Comparison of ENCODE assay signal across 8 cellular contexts in genomic region chrX:71533514-71533849, GRCh38. TPM values are rescaled to one million over a fixed set of nuclear protein-coding genes. Genes with fewer than 3 reads are reported as not detected.
A peak's percentile ranks its signal among the peaks of the same experiment; 100 is the strongest.
DNase-seq lines count a peak whose midpoint lies in the region; ATAC-seq, FAIRE-seq and TF ChIP-seq lines count a peak whose summit lies in the region.

No MANE protein-coding gene starts in this region.

- no peak for ATAC-seq in activated CD4-positive, CD25-positive, alpha-beta regulatory T cell treated with anti-CD3 and anti-CD28 coated beads, Interleukin-2, amount 50 U/mL, for 24 hours
- ATAC-seq in HepG2 = no peak
- no peak for ATAC-seq in HG03175 (IDR thresholded peaks at IDR 0.05; ENCODE audit: unreplicated experiment)

- TF ChIP-seq CTCF in astrocyte of the cerebellum (IDR thresholded peaks at IDR 0.05; ENCODE audit: low read depth, low read length, missing control alignments) (no peak), HepG2 (CRISPR knock-in tag; IDR thresholded peaks at IDR 0.05) (no peak), thyroid gland (IDR thresholded peaks at IDR 0.05) (no peak)

- H3K4me3 ChIP-seq in astrocyte of the cerebellum (ENCODE audit: low read depth, low read length) = peak overlapping the region; percentile 70
- peak overlapping the region; percentile 71 to 83 (median 72) for H3K4me3 ChIP-seq in HepG2 (replicated peaks in 1 of 3; ENCODE audit: insufficient read depth in 1 of 3, low read depth in 2 of 3, low read length in 3 of 3)
- peak overlapping the region; percentile 33 to 82 (median 64) for H3K4me3 ChIP-seq in thyroid gland (replicated peaks in 1 of 3)

- intact Hi-C loops in HepG2 (cut with micrococcal nuclease; ENCODE audit: unreplicated experiment) (no loop called here), thyroid gland (cut with DNase I) (no loop called here)

- peaks cover 49% of the 10 kb centered on the region for H3K79me2 ChIP-seq in HepG2 (ENCODE audit: insufficient read depth, low read length)

- 1% methylated on average over 12 of the region's 12 CpGs for WGBS in HepG2 (ENCODE audit: low lambda C conversion rate)
- 0 to 1% methylated on average over 11 to 12 of the region's 12 CpGs for WGBS in thyroid gland, 2 donors

- peak overlapping the region; percentile 76 for H3K4me2 ChIP-seq in HepG2 (ENCODE audit: low read depth, low read length)

- DNase-seq in activated CD4-positive, CD25-positive, alpha-beta regulatory T cell treated with anti-CD3 and anti-CD28 coated beads, Interleukin-2, amount 50 U/mL, for 16 hours (ENCODE audit: low read depth, low spot score) = peak; percentile 5
- DNase-seq in astrocyte of the cerebellum (ENCODE audit: low read depth) (no peak), HepG2 (ENCODE audit: low spot score) (no peak), thyroid gland (no peak), kidney tubule cell (ENCODE audit: low spot score) (no peak), SW 1271 (lab: John Stamatoyannopoulos, UW) (no peak)

- BruUV-seq in HepG2 (replicated peaks; lab: Mats Ljungman, UMichigan) = no TSS peak

- no peak for TF ChIP-seq EP300 in HepG2 (IDR thresholded peaks at IDR 0.05; ENCODE audit: low read depth in 2 of 2, low read length in 2 of 2)
- no peak for TF ChIP-seq EP300 in HepG2 (CRISPR knock-in tag; IDR thresholded peaks at IDR 0.05; ENCODE audit: borderline replicate concordance)

- peaks cover 40% of the 10 kb centered on the region for H4K20me1 ChIP-seq in HepG2 (ENCODE audit: insufficient read depth, low read length)

- H2AFZ ChIP-seq in HepG2 (ENCODE audit: low read length) = no peak overlapping the region

- TF ChIP-seq RAD21 in HepG2 (CRISPR knock-in tag; IDR thresholded peaks at IDR 0.05) = no peak

- H3K9ac ChIP-seq in HepG2 (ENCODE audit: insufficient read depth, low read depth, low read length) = peak overlapping the region; percentile 93

- CTCF ChIA-PET in HepG2 (lab: Yijun Ruan, JAX; ENCODE audit: low intra/inter-chr PET ratio, low total read pairs) = no interaction called here

- no peak for TF ChIP-seq POLR2A in HepG2 (IDR thresholded peaks at IDR 0.05; ENCODE audit: insufficient read depth in 1 of 2, low read depth in 2 of 2, low read length in 2 of 2)
- TF ChIP-seq POLR2A in thyroid gland (IDR thresholded peaks at IDR 0.05) = no peak

- H3K27ac ChIP-seq in HepG2 (ENCODE audit: extremely low read length, insufficient read depth, low read length) (peak overlapping the region; percentile 82), thyroid gland (peak overlapping the region; percentile 69 to 87 (median 82))

- no peak for FAIRE-seq in HepG2 (lab: Jason Lieb, UNC)

- H3K36me3 ChIP-seq in HepG2 (replicated peaks in 1 of 2; ENCODE audit: control insufficient read depth in 1 of 2, insufficient read depth in 2 of 2, low read length in 2 of 2) (peaks cover 1 to 9% of the 10 kb centered on the region in 2 experiments; a peak in 3 of 5 replicates), thyroid gland (no peaks in the 10 kb centered on the region)

- POLR2A ChIA-PET in HepG2 (lab: Yijun Ruan, JAX) = interaction anchor here (0.9 to 4.1 kb wide), 4 partner anchors 16 to 250 kb away, joined by 3 to 21 read pairs (median 4); partner anchors contain the start of genes NONO and TAF1

- no peaks in the 10 kb centered on the region for H3K9me3 ChIP-seq in HepG2 (ENCODE audit: low read length)
- no peaks in the 10 kb centered on the region for H3K9me3 ChIP-seq in thyroid gland

- H3K4me1 ChIP-seq in HepG2 (ENCODE audit: insufficient read depth, low read length) (peaks cover 32% of the 10 kb centered on the region), thyroid gland (no peaks in the 10 kb centered on the region)

- H3K27me3 ChIP-seq in HepG2 (ENCODE audit: control insufficient read depth in 1 of 2, insufficient read depth in 2 of 2, low read length in 2 of 2) (no peaks in the 10 kb centered on the region; a peak in 1 of 5 replicates), thyroid gland (no peaks in the 10 kb centered on the region)

- in situ Hi-C loops in astrocyte of the cerebellum (cut with HindIII; ENCODE audit: low sequenced_read_pairs) (no loop called here), HepG2 (cut with HindIII; ENCODE audit: extremely low pct_ligation_motif_present, low pct_unique_long_range_greater_than_20kb) (no loop called here)

TF ChIP-seq in HepG2, 621 proteins besides CTCF, POLR2A, EP300 and RAD21 (continues in another document):
- TF ChIP-seq ONECUT2 (CRISPR knock-in tag; IDR thresholded peaks at IDR 0.05) (no peak), ZNF326 (CRISPR knock-in tag; IDR thresholded peaks at IDR 0.05; ENCODE audit: borderline replicate concordance) (no peak)
- TF ChIP-seq, protein P1, sequence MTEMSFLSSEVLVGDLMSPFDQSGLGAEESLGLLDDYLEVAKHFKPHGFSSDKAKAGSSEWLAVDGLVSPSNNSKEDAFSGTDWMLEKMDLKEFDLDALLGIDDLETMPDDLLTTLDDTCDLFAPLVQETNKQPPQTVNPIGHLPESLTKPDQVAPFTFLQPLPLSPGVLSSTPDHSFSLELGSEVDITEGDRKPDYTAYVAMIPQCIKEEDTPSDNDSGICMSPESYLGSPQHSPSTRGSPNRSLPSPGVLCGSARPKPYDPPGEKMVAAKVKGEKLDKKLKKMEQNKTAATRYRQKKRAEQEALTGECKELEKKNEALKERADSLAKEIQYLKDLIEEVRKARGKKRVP (CRISPR knock-in tag; IDR thresholded peaks at IDR 0.05) = peak in 1 of 2 experiments; percentile 59; a peak in 1 of 4 replicates

RNA-seq across cellular contexts. Expression of gene OGT, which starts 0.6 kb away (rescaled TPM):
- total RNA-seq in HepG2 (2016; rRNA removed; fragmentation: Illumina TruSeq; extraction: Trizol) (52.5 and 71.7 TPM in 2 replicates), thyroid gland (100 to 1,000 TPM; 162 to 218 (median 214) TPM)
- total RNA-seq in HepG2 (2016; cell fraction: cytosol; rRNA removed; fragmentation: Illumina TruSeq; extraction: Trizol; ENCODE audit: low read depth) = 4.9 and 5.6 TPM in 2 replicates
- 52.7 and 70.9 TPM in 2 replicates for total RNA-seq in HepG2 (2016; cell fraction: insoluble cytoplasmic fraction; rRNA removed; fragmentation: Illumina TruSeq; extraction: Trizol)
- total RNA-seq in HepG2 (2016; cell fraction: membrane; rRNA removed; fragmentation: Illumina TruSeq; extraction: Trizol) = 11.5 and 13.1 TPM in 2 replicates
- total RNA-seq in HepG2 (2016; cell fraction: nucleus; rRNA removed; fragmentation: Illumina TruSeq; extraction: Trizol) = 170 and 179 TPM in 2 replicates
- polyA plus RNA-seq in HepG2 (2011; rRNA removed) = 463 and 485 TPM in 2 replicates
- polyA plus RNA-seq in HepG2 (2011; cell fraction: cytosol; rRNA removed) = 37.5 and 43.0 TPM in 2 replicates
- polyA plus RNA-seq in HepG2 (2011; cell fraction: nucleus; rRNA removed) = 2,493 and 2,606 TPM in 2 replicates
- 113 and 128 TPM in 2 replicates for polyA plus RNA-seq in HepG2 (2012)
- 0.86 and 0.88 TPM in 2 replicates for polyA plus RNA-seq in HepG2 (2016; cell fraction: cytosol; fragmentation: Illumina TruSeq; extraction: Trizol; ENCODE audit: low read depth)
- polyA plus RNA-seq in HepG2 (2016; cell fraction: insoluble cytoplasmic fraction; fragmentation: Illumina TruSeq; extraction: Trizol; ENCODE audit: low read depth) = 22.9 and 23.0 TPM in 2 replicates
- polyA plus RNA-seq in HepG2 (2016; cell fraction: membrane; fragmentation: Illumina TruSeq; extraction: Trizol; ENCODE audit: low read depth) = 3.1 and 3.9 TPM in 2 replicates
- 356 and 366 TPM in 2 replicates for polyA plus RNA-seq in HepG2 (2016; cell fraction: nucleus; fragmentation: Illumina TruSeq; extraction: Trizol; ENCODE audit: insufficient read depth, low read depth)
- polyA minus RNA-seq in HepG2 (2011; rRNA and poly(A)+ RNA removed; ENCODE audit: low replicate concordance) = 281 and 760 TPM in 2 replicates
- 35.7 and 38.7 TPM in 2 replicates for polyA minus RNA-seq in HepG2 (2011; cell fraction: cytosol; rRNA and poly(A)+ RNA removed)
- polyA minus RNA-seq in HepG2 (2011; cell fraction: nucleus; rRNA and poly(A)+ RNA removed) = 961 and 1,068 TPM in 2 replicates

RNA-seq across cellular contexts. Expression of gene GCNA, which starts 44.8 kb away (rescaled TPM):
- 0.17 and 0.66 TPM in 2 replicates for total RNA-seq in HepG2 (2016; rRNA removed; fragmentation: Illumina TruSeq; extraction: Trizol)
- total RNA-seq in HepG2 (2016; cell fraction: cytosol; rRNA removed; fragmentation: Illumina TruSeq; extraction: Trizol; ENCODE audit: low read depth) = 0.35 and 0.51 TPM in 2 replicates
- 0.27 and 0.32 TPM in 2 replicates for total RNA-seq in HepG2 (2016; cell fraction: insoluble cytoplasmic fraction; rRNA removed; fragmentation: Illumina TruSeq; extraction: Trizol)
- 0.38 and 0.43 TPM in 2 replicates for total RNA-seq in HepG2 (2016; cell fraction: membrane; rRNA removed; fragmentation: Illumina TruSeq; extraction: Trizol)
- total RNA-seq in HepG2 (2016; cell fraction: nucleus; rRNA removed; fragmentation: Illumina TruSeq; extraction: Trizol) = 0.62 and 0.69 TPM in 2 replicates
- 0.38 and 0.44 TPM in 2 replicates for polyA plus RNA-seq in HepG2 (2011; rRNA removed)
- 0.09 and 0.12 TPM in 2 replicates for polyA plus RNA-seq in HepG2 (2011; cell fraction: cytosol; rRNA removed)
- polyA plus RNA-seq in HepG2 (2011; cell fraction: nucleus; rRNA removed) = 1.7 and 2.0 TPM in 2 replicates
- polyA plus RNA-seq in HepG2 (2012) = 0.27 and 0.55 TPM in 2 replicates
- polyA plus RNA-seq in HepG2 (2016; cell fraction: cytosol; fragmentation: Illumina TruSeq; extraction: Trizol; ENCODE audit: low read depth) = 0.05 and 0.11 TPM in 2 replicates
- polyA plus RNA-seq in HepG2 (2016; cell fraction: insoluble cytoplasmic fraction; fragmentation: Illumina TruSeq; extraction: Trizol; ENCODE audit: low read depth) = 0.17 and 0.27 TPM in 2 replicates
- polyA plus RNA-seq in HepG2 (2016; cell fraction: membrane; fragmentation: Illumina TruSeq; extraction: Trizol; ENCODE audit: low read depth) = 0.17 and 0.20 TPM in 2 replicates
- 1.8 and 2.4 TPM in 2 replicates for polyA plus RNA-seq in HepG2 (2016; cell fraction: nucleus; fragmentation: Illumina TruSeq; extraction: Trizol; ENCODE audit: insufficient read depth, low read depth)
- 0.48 and 0.96 TPM in 2 replicates for polyA minus RNA-seq in HepG2 (2011; rRNA and poly(A)+ RNA removed; ENCODE audit: low replicate concordance)
- polyA minus RNA-seq in HepG2 (2011; cell fraction: cytosol; rRNA and poly(A)+ RNA removed) = not detected in 2 replicates
- polyA minus RNA-seq in HepG2 (2011; cell fraction: nucleus; rRNA and poly(A)+ RNA removed) = 0.77 and 1.1 TPM in 2 replicates
- total RNA-seq in thyroid gland = 1 to 10 TPM; 1.8 to 3.6 (median 2.5) TPM
